In the genomic region with DNA sequence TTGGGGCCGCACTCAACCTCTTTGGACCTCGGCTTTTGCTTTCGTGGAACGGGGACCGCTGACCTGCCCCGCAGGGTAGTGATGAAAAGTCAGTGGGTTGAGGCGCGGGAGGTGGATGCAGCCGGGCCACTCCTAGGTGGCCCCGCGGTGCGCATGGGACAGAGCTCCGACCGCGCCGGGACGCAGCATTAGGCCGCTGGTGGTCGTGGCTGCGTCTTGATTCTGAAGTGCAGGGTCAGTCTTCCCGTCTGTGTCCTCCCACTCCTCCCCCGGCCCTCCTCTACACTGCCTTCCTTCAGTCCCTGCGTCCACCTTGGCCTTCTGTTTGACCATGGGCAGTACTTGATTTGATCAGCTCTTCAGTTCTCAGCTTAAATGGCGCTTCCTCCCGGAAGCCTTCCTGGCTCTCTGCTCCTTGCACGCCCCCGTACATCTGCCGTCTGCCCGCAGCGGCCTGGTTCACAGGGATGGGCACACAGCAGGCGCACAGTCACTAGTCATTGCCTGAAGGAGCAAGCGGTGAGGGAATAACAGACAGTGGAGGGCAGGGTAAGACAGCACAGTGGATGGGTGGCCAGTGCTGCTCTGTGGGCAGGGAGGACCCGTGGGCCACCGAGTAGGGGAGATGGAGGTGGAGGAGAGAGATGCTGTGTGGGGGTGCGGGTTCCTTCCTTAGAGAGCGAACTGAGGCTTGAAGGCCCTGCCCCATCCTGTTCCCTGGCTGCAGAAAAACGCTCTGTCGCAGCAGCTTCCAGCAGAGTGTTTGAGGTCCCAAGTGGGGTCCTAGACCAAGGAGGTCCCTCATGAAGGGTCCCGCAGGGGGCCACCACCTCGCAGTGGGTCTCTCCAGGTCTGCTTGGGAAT, we compare ENCODE assay signal across 1 cellular context.
TF ChIP-seq lines count a peak whose summit lies in the region.

No MANE protein-coding gene starts in this region.

TF ChIP-seq in HEK293, 187 proteins besides CTCF, POLR2A, EP300 and RAD21 (continued from another document):
- no peak for TF ChIP-seq ZNF518A (tag by site-specific recombination; conservative IDR thresholded peaks at IDR 0.05; ENCODE audit: low read depth)
